8 cellular contexts compared by ENCODE assay signal in the genomic region with DNA sequence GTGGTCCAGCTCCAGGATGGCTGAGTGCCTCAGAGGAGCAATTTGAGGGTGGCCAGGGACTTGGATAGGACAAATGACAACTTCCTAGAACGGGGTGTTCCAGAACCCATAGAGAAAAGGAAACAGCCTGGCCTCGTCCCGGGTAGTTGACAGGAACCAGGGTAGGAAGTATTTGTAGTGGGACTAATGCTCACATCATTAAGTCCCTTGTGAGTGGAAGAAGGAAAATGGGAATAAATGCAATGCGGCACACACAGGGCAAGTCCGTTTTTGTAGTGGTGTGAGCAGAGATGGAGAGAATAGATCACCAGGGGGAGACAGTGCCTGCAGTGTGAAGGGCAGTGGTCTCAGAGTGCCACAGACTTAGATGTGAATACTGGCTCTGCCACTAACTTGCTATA. TPM values are rescaled to one million over a fixed set of nuclear protein-coding genes. Genes with fewer than 3 reads are reported as not detected.
DNase-seq lines count a peak whose midpoint lies in the region; ATAC-seq, FAIRE-seq and TF ChIP-seq lines count a peak whose summit lies in the region.

No MANE protein-coding gene starts in this region.

- WGBS in small intestine, 3 donors = 47 to 62% (median 53%) methylated on average over 5 of the region's 5 CpGs

- H3K4me1 Mint-ChIP-seq in stimulated activated memory B cell treated with anti-CD40 and anti-IgM and Interleukin-4, amounts not matched to agents 10 μg/mL and 1 μg/mL and 100 μg/mL, for 72 hours = no peaks in the 10 kb centered on the region

- peaks cover 7% of the 10 kb centered on the region for H3K27me3 Mint-ChIP-seq in stimulated activated memory B cell treated with anti-CD40 and anti-IgM and Interleukin-4, amounts not matched to agents 10 μg/mL and 1 μg/mL and 100 μg/mL, for 72 hours

- no peaks in the 10 kb centered on the region for H3K36me3 ChIP-seq in small intestine (ENCODE audit: control insufficient read depth in 2 of 2, insufficient read depth in 2 of 2, low read length in 2 of 2)

- no peaks in the 10 kb centered on the region for H3K9me3 Mint-ChIP-seq in stimulated activated memory B cell treated with anti-CD40 and anti-IgM and Interleukin-4, amounts not matched to agents 10 μg/mL and 1 μg/mL and 100 μg/mL, for 72 hours

- 0 out of 2 replicates have a peak, but pooled peaks have one; percentile 5 for TF ChIP-seq CTCF in 22Rv1 (IDR thresholded peaks at IDR 0.05)

- no peak overlapping the region for H3K4me3 ChIP-seq in small intestine (ENCODE audit: low read depth in 1 of 2, low read length in 2 of 2)

- H3K4me3 Mint-ChIP-seq in stimulated activated memory B cell treated with anti-CD40 and anti-IgM and Interleukin-4, amounts not matched to agents 10 μg/mL and 1 μg/mL and 100 μg/mL, for 72 hours = no peak overlapping the region

- TF ChIP-seq POLR2A in GM12892 (IDR thresholded peaks at IDR 0.05; ENCODE audit: low read depth, low read length) = no peak

- DNase-seq in GM12892 (ENCODE audit: insufficient read length) = no peak
- peak; percentile 50 for DNase-seq in SKM-1 treated with dmso at 0.1 percent for 144 hours (lab: John Stamatoyannopoulos, UW; ENCODE audit: unreplicated experiment)
- peak; percentile 53 for DNase-seq in glomerular visceral epithelial cell (ENCODE audit: extremely low spot score)
- DNase-seq in small intestine = no peak
- DNase-seq in KG1 (lab: John Stamatoyannopoulos, UW) = no peak
- DNase-seq in caudate nucleus (lab: John Stamatoyannopoulos, UW) = no peak

- no peaks in the 10 kb centered on the region for H3K9me3 ChIP-seq in small intestine (ENCODE audit: control insufficient read depth, low read depth)

- peak; percentile 60 for ATAC-seq in stimulated activated memory B cell treated with anti-CD40 and anti-IgM and Interleukin-4, amounts not matched to agents 10 μg/mL and 1 μg/mL and 100 μg/mL, for 72 hours

- FAIRE-seq in GM12892 (lab: Jason Lieb, UNC) = peak; percentile 51
- no peak for FAIRE-seq in small intestine (lab: Jason Lieb, UNC)

- no peaks in the 10 kb centered on the region for H3K36me3 Mint-ChIP-seq in stimulated activated memory B cell treated with anti-CD40 and anti-IgM and Interleukin-4, amounts not matched to agents 10 μg/mL and 1 μg/mL and 100 μg/mL, for 72 hours

- H3K27ac ChIP-seq in 22Rv1 = no peak overlapping the region
- H3K27ac ChIP-seq in small intestine (ENCODE audit: low read depth in 1 of 2, low read length in 1 of 2) = no peak overlapping the region
- H3K27ac ChIP-seq in caudate nucleus (ENCODE audit: low read depth, low read length) = no peak overlapping the region

- peaks cover 0 to 5% of the 10 kb centered on the region in 2 donors for H3K4me1 ChIP-seq in small intestine (ENCODE audit: control insufficient read depth in 2 of 2, insufficient read depth in 1 of 2, low read depth in 1 of 2, low read length in 1 of 2)

- H3K27ac Mint-ChIP-seq in stimulated activated memory B cell treated with anti-CD40 and anti-IgM and Interleukin-4, amounts not matched to agents 10 μg/mL and 1 μg/mL and 100 μg/mL, for 72 hours = no peak overlapping the region

- H3K27me3 ChIP-seq in small intestine (ENCODE audit: control insufficient read depth in 2 of 2, insufficient read depth in 2 of 2, low read length in 2 of 2) = no peaks in the 10 kb centered on the region

RNA-seq across cellular contexts. Expression of gene TIMP4, which starts 19.6 kb away (rescaled TPM):
- not detected for polyA plus RNA-seq in GM12892 (2012; ENCODE audit: missing spikeins)
- 10 to 100 TPM in 1 of 3 donors, 1 to 10 TPM in 1, under 1 TPM in 1; 0.89 to 17.8 (median 3.8) TPM for polyA plus RNA-seq in small intestine

Comparison
In these comparisons a context has a peak if more than half of its experiments do, and no peak if none do; other contexts are left out.
1. DNase-seq: peak in SKM-1 treated with dmso at 0.1 percent for 144 hours (single experiment) and glomerular visceral epithelial cell (single experiment); none in GM12892 (single experiment), small intestine (single experiment), KG1 (single experiment) and caudate nucleus (0 of 61).